12 cellular contexts compared by ENCODE assay signal in the genomic region with DNA sequence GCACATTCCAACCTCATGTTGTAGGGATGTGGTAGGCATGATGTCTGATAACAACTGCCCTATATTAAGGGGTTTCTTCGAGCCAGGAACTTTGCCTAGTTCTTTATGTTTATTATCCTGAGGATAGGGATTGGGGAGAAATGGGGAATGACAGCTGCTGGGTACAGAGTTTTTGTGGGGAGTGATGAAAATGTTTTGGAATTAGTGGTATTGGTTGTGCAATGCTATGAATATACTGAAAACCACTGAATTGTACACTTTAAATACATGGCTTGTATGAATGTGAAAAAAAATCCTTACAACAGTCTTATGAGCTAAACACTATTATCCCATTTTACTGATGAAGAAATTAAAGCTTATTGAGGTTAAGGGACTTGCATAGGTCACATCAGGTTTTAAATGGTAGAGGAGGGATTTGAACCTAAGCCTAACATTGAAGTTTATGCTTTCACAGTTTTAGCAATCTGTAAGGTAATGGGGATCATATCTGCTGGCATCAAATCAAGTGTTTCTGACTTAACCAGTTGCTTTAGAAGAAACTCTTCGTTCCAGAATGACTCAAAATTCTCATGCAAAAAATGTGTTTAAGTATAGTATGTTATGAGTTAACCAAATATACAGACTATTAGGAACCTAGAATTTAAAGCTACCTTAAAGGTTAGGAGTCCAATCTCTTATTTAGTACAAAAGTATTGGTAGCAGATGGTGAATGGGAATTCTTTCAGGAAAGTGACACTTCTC.
DNase-seq lines count a peak whose midpoint lies in the region; ATAC-seq and TF ChIP-seq lines count a peak whose summit lies in the region.
"Had no signal": no experiment of that assay in that cellular context is flagged by ENCODE, and none has a peak within 500 bp of the region (broad histone marks: within the 10 kb centered on the region; RNA-seq: fewer than 3 reads in every experiment).

No MANE protein-coding gene starts in this region.

- in situ Hi-C loops in ACHN (cut with HindIII; ENCODE audit: low pct_ligation_motif_present, low pct_unique_long_range_greater_than_20kb, low sequenced_read_pairs) = no loop called here

- CTCF ChIA-PET in HEK293T (lab: Yijun Ruan, JAX) = no interaction called here

- DNase-seq in EH (ENCODE audit: low read depth) (peak; percentile 2), ACHN (no peak), NCI-H748 (lab: John Stamatoyannopoulos, UW; ENCODE audit: unreplicated experiment) (no peak), HEK293T (ENCODE audit: extremely low spot score) (no peak), anterior cingulate cortex (lab: John Stamatoyannopoulos, UW) (no peak)
- DNase-seq: amniotic stem cell; psoas muscle; stimulated activated CD8-positive, alpha-beta memory T cell treated with anti-CD3 and anti-CD28 coated beads, Interleukin-4, amount 100 ng/mL, for 48 hours had no signal

- ATAC-seq in GM19035 (IDR thresholded peaks at IDR 0.05; ENCODE audit: unreplicated experiment) (peak; percentile 66), HG02798 (IDR thresholded peaks at IDR 0.05; ENCODE audit: poor library complexity, unreplicated experiment) (peak; percentile 65), HG03520 (IDR thresholded peaks at IDR 0.05; ENCODE audit: unreplicated experiment) (peak; percentile 57)
- ATAC-seq: psoas muscle, WTC11 had no signal

- POLR2A ChIA-PET in HEK293T (lab: Yijun Ruan, JAX) = no interaction called here

TF ChIP-seq in HEK293T, 16 proteins besides CTCF, POLR2A, EP300 and RAD21:
- TF ChIP-seq LEF1 (IDR thresholded peaks at IDR 0.05; ENCODE audit: borderline replicate concordance) (no peak), L3MBTL2 (conservative IDR thresholded peaks at IDR 0.05) (no peak), SP1 (IDR thresholded peaks at IDR 0.05) (no peak), SUZ12 (IDR thresholded peaks at IDR 0.05) (no peak), BHLHE40 (IDR thresholded peaks at IDR 0.05; ENCODE audit: borderline replicate concordance) (no peak)
